In the genomic region with DNA sequence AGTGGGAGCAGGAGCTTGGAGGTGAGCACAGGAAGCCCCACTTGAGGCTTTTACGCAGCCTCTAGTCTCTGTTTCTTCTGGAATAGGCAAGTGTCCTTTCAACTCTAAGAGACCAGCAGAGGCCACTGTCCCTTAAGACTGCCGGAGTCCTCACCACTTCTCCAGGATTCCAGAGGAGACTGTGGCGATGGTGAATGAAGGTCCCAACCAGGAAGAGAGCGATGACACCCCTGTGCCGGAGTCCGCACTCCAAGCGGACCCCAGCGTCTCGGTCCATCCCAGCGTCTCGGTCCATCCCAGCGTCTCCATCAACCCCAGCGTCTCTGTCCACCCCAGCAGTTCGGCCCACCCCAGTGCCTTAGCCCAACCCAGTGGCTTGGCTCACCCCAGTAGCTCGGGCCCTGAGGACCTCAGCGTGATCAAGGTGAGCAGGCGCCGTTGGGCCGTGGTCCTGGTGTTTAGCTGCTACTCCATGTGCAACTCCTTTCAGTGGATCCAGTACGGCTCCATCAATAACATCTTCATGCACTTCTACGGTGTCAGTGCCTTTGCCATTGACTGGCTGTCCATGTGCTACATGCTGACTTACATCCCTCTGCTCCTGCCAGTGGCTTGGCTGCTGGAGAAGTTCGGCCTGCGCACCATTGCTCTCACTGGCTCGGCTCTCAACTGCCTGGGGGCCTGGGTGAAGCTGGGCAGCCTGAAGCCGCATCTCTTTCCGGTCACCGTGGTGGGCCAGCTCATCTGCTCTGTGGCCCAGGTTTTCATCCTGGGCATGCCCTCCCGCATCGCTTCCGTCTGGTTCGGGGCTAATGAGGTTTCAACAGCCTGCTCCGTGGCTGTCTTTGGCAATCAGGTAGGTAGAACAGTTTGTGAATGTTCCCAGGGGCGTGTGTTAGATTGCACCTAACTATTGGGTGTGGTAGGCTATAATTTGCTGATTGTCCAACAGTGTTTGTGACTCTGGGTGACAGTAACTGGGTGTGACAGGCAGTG, we compare ENCODE assay signal across 8 cellular contexts. TPM values are rescaled to one million over a fixed set of nuclear protein-coding genes. Genes with fewer than 3 reads are reported as not detected.
A peak's percentile ranks its signal among the peaks of the same experiment; 100 is the strongest.
DNase-seq lines count a peak whose midpoint lies in the region; ATAC-seq and TF ChIP-seq lines count a peak whose summit lies in the region.

No MANE protein-coding gene starts in this region.

- no peaks in the 10 kb centered on the region; the same call in 1 of the 2 replicates for H3K27me3 ChIP-seq in SJSA1 (replicated peaks)
- H3K27me3 ChIP-seq in neuron (ENCODE audit: insufficient read depth, low read length): peaks cover 2% of the 10 kb centered on the region

- DNase-seq in AG04449 (ENCODE audit: low read depth, low spot score) (no peak), SJSA1 (ENCODE audit: low read depth in 1 of 2, low spot score in 2 of 2) (peak in 1 of 2 experiments; percentile 49), fibroblast of pulmonary artery (ENCODE audit: low read depth) (peak; percentile 50), inferior parietal cortex (ENCODE audit: extremely low spot score) (no peak), posterior cingulate gyrus (no peak), nephron progenitor cell (no peak)

- no peaks in the 10 kb centered on the region for H3K36me3 Mint-ChIP-seq in nephron progenitor cell (ENCODE audit: low read depth)

- peaks cover 5% of the 10 kb centered on the region for H3K9me3 Mint-ChIP-seq in nephron progenitor cell

- H2AFZ ChIP-seq in neuron (ENCODE audit: low read depth, low read length): peak overlapping the region; percentile 77

- H3K27me3 Mint-ChIP-seq in nephron progenitor cell (ENCODE audit: low read depth, poor library complexity): peaks cover 22% of the 10 kb centered on the region

- peak; percentile 10 for ATAC-seq in GM21723 (IDR thresholded peaks at IDR 0.05; ENCODE audit: unreplicated experiment)

- POLR2A ChIA-PET in AG04449 (lab: Yijun Ruan, JAX): no interaction called here

- no peak overlapping the region for H3K27ac Mint-ChIP-seq in nephron progenitor cell

- H3K4me3 ChIP-seq in AG04449 (ENCODE audit: low read depth, low read length) (peak overlapping the region; percentile 59), SJSA1 (peak overlapping the region; percentile 34), fibroblast of pulmonary artery (replicated peaks; ENCODE audit: low read depth, low read length) (peak overlapping the region; percentile 68), neuron (ENCODE audit: low read length) (peak overlapping the region; percentile 52)

- no peak overlapping the region for H3K4me3 Mint-ChIP-seq in nephron progenitor cell

- H3K9me3 ChIP-seq in SJSA1 (replicated peaks) (no peaks in the 10 kb centered on the region), neuron (ENCODE audit: low read length) (peaks cover 2% of the 10 kb centered on the region)

- no peak for TF ChIP-seq CTCF in AG04449 (IDR thresholded peaks at IDR 0.05; ENCODE audit: insufficient read depth, low read length, missing control alignments)
- peak; percentile 13 for TF ChIP-seq CTCF in fibroblast of pulmonary artery (IDR thresholded peaks at IDR 0.05; ENCODE audit: low read length, missing control alignments)
- no peak for TF ChIP-seq CTCF in nephron progenitor cell (IDR thresholded peaks at IDR 0.05)

- intact Hi-C loops in posterior cingulate gyrus (cut with DNase I): loop anchor here (5.0 kb wide), 1 partner anchor 403 kb away; a partner anchor contains a TSS

- H3K4me1 Mint-ChIP-seq in nephron progenitor cell: no peaks in the 10 kb centered on the region

- H3K4me1 ChIP-seq in SJSA1 (replicated peaks): peaks cover 8% of the 10 kb centered on the region
- H3K4me1 ChIP-seq in neuron (ENCODE audit: insufficient read depth, low read length): peaks cover 17% of the 10 kb centered on the region

- H3K36me3 ChIP-seq in SJSA1 (no peaks in the 10 kb centered on the region), neuron (ENCODE audit: insufficient read depth, low read length) (no peaks in the 10 kb centered on the region)

- H3K27ac ChIP-seq in SJSA1: no peak overlapping the region

- CTCF ChIA-PET in AG04449 (lab: Yijun Ruan, JAX): interaction anchor here (0.8 to 13.2 kb wide), 17 partner anchors 10 to 404 kb away, joined by 3 to 896 read pairs (median 6); a partner anchor contains a TSS

RNA-seq across cellular contexts. Expression of a gene that starts 0.7 kb away (rescaled TPM):
- 0.09 and 0.39 TPM in 2 replicates for total RNA-seq in SJSA1 (2014; rRNA removed; shearing (Covaris generic))

RNA-seq across cellular contexts. Expression of a gene that starts 56.8 kb away (rescaled TPM):
- total RNA-seq in SJSA1 (2014; rRNA removed; shearing (Covaris generic)): not detected in 2 replicates
